25 cellular contexts compared by ENCODE assay signal in genomic region chr22:39955675-39956074, GRCh38. TPM values are rescaled to one million over a fixed set of nuclear protein-coding genes. Genes with fewer than 3 reads are reported as not detected.
DNase-seq lines count a peak whose midpoint lies in the region; ATAC-seq and TF ChIP-seq lines count a peak whose summit lies in the region.
"Had no signal": no experiment of that assay in that cellular context is flagged by ENCODE, and none has a peak within 500 bp of the region (broad histone marks: within the 10 kb centered on the region; RNA-seq: fewer than 3 reads in every experiment).

No MANE protein-coding gene starts in this region.

- no peak for ATAC-seq in naive thymus-derived CD8-positive, alpha-beta T cell
- no peak for ATAC-seq in HG02981 (IDR thresholded peaks at IDR 0.05; ENCODE audit: unreplicated experiment)
- ATAC-seq: Right ventricle myocardium inferior, SK-N-SH treated with all-trans-retinoic acid at 6 μM for 48 hours had no signal

- no peak for TF ChIP-seq CTCF in breast epithelium (IDR thresholded peaks at IDR 0.05)

- H3K4me3 ChIP-seq in CD4-positive, alpha-beta memory T cell (ENCODE audit: low read length in 2 of 2): no peak overlapping the region
- H3K4me3 ChIP-seq in breast epithelium: no peak overlapping the region
- H3K4me3 ChIP-seq: left ventricle myocardium inferior, ovary, PC-9, smooth muscle cell had no signal

- DNase-seq in CD4-positive, alpha-beta memory T cell: no peak
- DNase-seq in EH (ENCODE audit: low read depth) (peak; percentile 15), amniotic epithelial cell (ENCODE audit: low read depth) (peak; percentile 15), breast epithelium (ENCODE audit: low spot score in 2 of 2) (no peak), NCI-H2171 treated with DMSO at 0.1 percent for 48 hours (lab: John Stamatoyannopoulos, UW) (no peak)
- DNase-seq in naive thymus-derived CD8-positive, alpha-beta T cell: no peak
- DNase-seq: activated CD4-positive, alpha-beta T cell treated with anti-CD3 and anti-CD28 coated beads, Interleukin-2, amount 10 ng/mL, durations not matched to agents 7 days and 5 days; brain microvascular endothelial cell; C1 segment of cervical spinal cord; left ventricle myocardium inferior; NCI-H1092; NCI-H1930; NCI-H526; nephron progenitor cell; ovary; PC-9; retina had no signal

- H3K27ac Mint-ChIP-seq in CD4-positive, alpha-beta memory T cell: peak overlapping the region in 6 of 7 donors; percentile 23 to 90 (median 56)
- H3K27ac Mint-ChIP-seq in naive thymus-derived CD8-positive, alpha-beta T cell: peak overlapping the region in 6 of 10 donors; percentile 88 to 99 (median 97)
- H3K27ac Mint-ChIP-seq: nephron progenitor cell had no signal

- CTCF ChIA-PET in CD4-positive, alpha-beta memory T cell (lab: Charles Lee; ENCODE audit: partially characterized antibody): interaction anchor here (0.7 to 1.5 kb wide), 3 partner anchors 10 to 54 kb away, joined by 3 to 4 read pairs (median 4); no protein-coding TSS in a partner anchor

- H3K36me3 Mint-ChIP-seq in CD4-positive, alpha-beta memory T cell: peaks cover 61 to 80% of the 10 kb centered on the region in 2 donors
- H3K36me3 Mint-ChIP-seq in naive thymus-derived CD8-positive, alpha-beta T cell: peaks cover 25 to 86% (median 44%) of the 10 kb centered on the region in 3 donors

- no peaks in the 10 kb centered on the region for H3K27me3 ChIP-seq in CD4-positive, alpha-beta memory T cell (ENCODE audit: insufficient read depth, low read length)
- no peaks in the 10 kb centered on the region for H3K27me3 ChIP-seq in breast epithelium
- H3K27me3 ChIP-seq: brain microvascular endothelial cell, ovary had no signal

- no peaks in the 10 kb centered on the region for H3K27me3 Mint-ChIP-seq in CD4-positive, alpha-beta memory T cell
- no peaks in the 10 kb centered on the region for H3K27me3 Mint-ChIP-seq in naive thymus-derived CD8-positive, alpha-beta T cell
- H3K27me3 Mint-ChIP-seq: activated CD4-positive, alpha-beta T cell treated with anti-CD3 and anti-CD28 coated beads, Interleukin-2, amount 10 ng/mL, durations not matched to agents 7 days and 5 days had no signal

- TF ChIP-seq POLR2A in breast epithelium (IDR thresholded peaks at IDR 0.05): no peak

- no peak overlapping the region for H3K27ac ChIP-seq in CD4-positive, alpha-beta memory T cell (ENCODE audit: low read depth, low read length)
- peak overlapping the region in 1 of 2 donors; percentile 76 for H3K27ac ChIP-seq in breast epithelium
- H3K27ac ChIP-seq: left ventricle myocardium inferior, ovary, PC-9, VCaP had no signal

- no peaks in the 10 kb centered on the region for H3K9me3 Mint-ChIP-seq in CD4-positive, alpha-beta memory T cell
- no peaks in the 10 kb centered on the region for H3K9me3 Mint-ChIP-seq in naive thymus-derived CD8-positive, alpha-beta T cell
- H3K9me3 Mint-ChIP-seq: nephron progenitor cell had no signal

- no peaks in the 10 kb centered on the region for H3K9me3 ChIP-seq in CD4-positive, alpha-beta memory T cell (ENCODE audit: control insufficient read depth in 1 of 2, low read length in 2 of 2)
- H3K9me3 ChIP-seq in breast epithelium: no peaks in the 10 kb centered on the region
- H3K9me3 ChIP-seq: left ventricle myocardium inferior, ovary had no signal

- H3K4me1 Mint-ChIP-seq in CD4-positive, alpha-beta memory T cell: peaks cover 70 to 93% (median 81%) of the 10 kb centered on the region in 4 donors
- peaks cover 61 to 99% (median 93%) of the 10 kb centered on the region in 4 donors for H3K4me1 Mint-ChIP-seq in naive thymus-derived CD8-positive, alpha-beta T cell

- H3K4me1 ChIP-seq in CD4-positive, alpha-beta memory T cell (ENCODE audit: insufficient read depth, low read length): peaks cover 91% of the 10 kb centered on the region
- H3K4me1 ChIP-seq in breast epithelium: peaks cover 0 to 6% of the 10 kb centered on the region in 2 donors

- H3K36me3 ChIP-seq in CD4-positive, alpha-beta memory T cell (ENCODE audit: insufficient read depth, low read length): peaks cover 38% of the 10 kb centered on the region
- H3K36me3 ChIP-seq in breast epithelium: no peaks in the 10 kb centered on the region
- H3K36me3 ChIP-seq: brain microvascular endothelial cell, left ventricle myocardium inferior, ovary had no signal

- peak overlapping the region in 2 of 8 donors; percentile 2 to 60 for H3K4me3 Mint-ChIP-seq in CD4-positive, alpha-beta memory T cell
- peak overlapping the region in 7 of 10 donors; percentile 18 to 68 (median 49) for H3K4me3 Mint-ChIP-seq in naive thymus-derived CD8-positive, alpha-beta T cell
- H3K4me3 Mint-ChIP-seq: activated CD4-positive, alpha-beta T cell treated with anti-CD3 and anti-CD28 coated beads, Interleukin-2, amount 10 ng/mL, durations not matched to agents 7 days and 5 days; nephron progenitor cell had no signal

- POLR2A ChIA-PET in CD4-positive, alpha-beta memory T cell (lab: Charles Lee; ENCODE audit: partially characterized antibody): interaction anchor here (0.6 to 1.8 kb wide), 4 partner anchors 9 to 35 kb away, joined by 3 to 5 read pairs (median 3); no protein-coding TSS in a partner anchor
- POLR2A ChIA-PET in naive thymus-derived CD8-positive, alpha-beta T cell (lab: Charles Lee): interaction anchor here (2.9 to 3.1 kb wide), 2 partner anchors 9 to 13 kb away, joined by 7 to 16 read pairs; no protein-coding TSS in a partner anchor

- intact Hi-C loops in CD4-positive, alpha-beta memory T cell (cut with micrococcal nuclease): loop anchor here (5.0 kb wide), 1 partner anchor 392 kb away; the partner anchor contains the start of gene ADSL
- intact Hi-C loops in breast epithelium (cut with DNase I; ENCODE audit: low total_unique reads): no loop called here

RNA-seq across cellular contexts. Expression of gene TMA7B, which starts 4.5 kb away (rescaled TPM):
- total RNA-seq in CD4-positive, alpha-beta memory T cell: 10 to 100 TPM in 1 of 2 experiments, 1 to 10 TPM in 1; 9.3 to 10.2 TPM
- 1 to 10 TPM in 1 of 2 donors, not detected in 1; 3.3 TPM for polyA plus RNA-seq in CD4-positive, alpha-beta memory T cell
- total RNA-seq in naive thymus-derived CD8-positive, alpha-beta T cell: 10 to 100 TPM; 11.8 to 14.2 TPM
- 1 to 10 TPM; 1.5 to 3.5 (median 2.8) TPM for polyA plus RNA-seq in naive thymus-derived CD8-positive, alpha-beta T cell
- under 1 TPM in 1 of 3 donors, not detected in 2; 0.16 TPM for total RNA-seq in breast epithelium
- total RNA-seq: H4, left ventricle myocardium inferior, mesenteric fat pad, ovary, PC-9, Right ventricle myocardium inferior, smooth muscle cell, subcutaneous adipose tissue had no signal
- polyA plus RNA-seq: ovary, smooth muscle cell had no signal

RNA-seq across cellular contexts. Expression of gene FAM83F, which starts 39.1 kb away (rescaled TPM):
- total RNA-seq in CD4-positive, alpha-beta memory T cell: under 1 TPM in 1 of 2 experiments, not detected in 1; 0.29 TPM
- polyA plus RNA-seq in CD4-positive, alpha-beta memory T cell: not detected
- total RNA-seq in naive thymus-derived CD8-positive, alpha-beta T cell: 1 to 10 TPM in 1 of 2 experiments, under 1 TPM in 1; 0.41 to 1.2 TPM
- polyA plus RNA-seq in naive thymus-derived CD8-positive, alpha-beta T cell: under 1 TPM in 2 of 3 donors, not detected in 1; 0.01 to 0.02 TPM
- 10 to 100 TPM in 1 of 3 donors, 1 to 10 TPM in 2; 4.5 to 15.5 (median 7.5) TPM for total RNA-seq in breast epithelium
- total RNA-seq: H4 had no signal

RNA-seq across cellular contexts. Expression of gene GRAP2, which starts 54.8 kb away (rescaled TPM):
- total RNA-seq in CD4-positive, alpha-beta memory T cell: 100 to 1,000 TPM; 134 to 140 TPM
- 10 to 100 TPM; 53.1 to 86.7 TPM for polyA plus RNA-seq in CD4-positive, alpha-beta memory T cell
- 100 to 1,000 TPM; 202 TPM for total RNA-seq in naive thymus-derived CD8-positive, alpha-beta T cell
- polyA plus RNA-seq in naive thymus-derived CD8-positive, alpha-beta T cell: 100 to 1,000 TPM in 2 of 3 donors, 10 to 100 TPM in 1; 88.3 to 176 (median 133) TPM
- 1 to 10 TPM in 2 of 3 donors, under 1 TPM in 1; 0.66 to 8.0 (median 3.5) TPM for total RNA-seq in breast epithelium
- total RNA-seq: H4, PC-9, smooth muscle cell had no signal
- polyA plus RNA-seq: smooth muscle cell had no signal

Comparison
In these comparisons a context has a peak if more than half of its experiments do, and no peak if none do; other contexts are left out.
1. DNase-seq: peak in EH (single experiment) and amniotic epithelial cell (single experiment); none in CD4-positive, alpha-beta memory T cell (0 of 5), naive thymus-derived CD8-positive, alpha-beta T cell (0 of 10), breast epithelium (0 of 2) and NCI-H2171 treated with DMSO at 0.1 percent for 48 hours (single experiment).
2. RNA of gene TMA7B, which starts 4.5 kb away (total RNA-seq): 11.8 to 14.2 TPM in naive thymus-derived CD8-positive, alpha-beta T cell and 9.3 to 10.2 TPM in CD4-positive, alpha-beta memory T cell; 0.16 TPM in breast epithelium; every median in the first group is over 4 times any median in the second.
3. RNA of gene GRAP2, which starts 54.8 kb away (total RNA-seq): 202 TPM in naive thymus-derived CD8-positive, alpha-beta T cell and 134 to 140 TPM in CD4-positive, alpha-beta memory T cell; 0.66 to 8.0 TPM in breast epithelium; every median in the first group is over 10 times any median in the second.